8 cellular contexts compared by ENCODE assay signal in genomic region chr17:58344791-58345157, GRCh38. TPM values are rescaled to one million over a fixed set of nuclear protein-coding genes. Genes with fewer than 3 reads are reported as not detected.
DNase-seq lines count a peak whose midpoint lies in the region; ATAC-seq lines count a peak whose summit lies in the region.

No MANE protein-coding gene starts in this region.

- peak overlapping the region; percentile 78 to 98 (median 95) for H3K27ac Mint-ChIP-seq in naive thymus-derived CD8-positive, alpha-beta T cell

- POLR2A ChIA-PET in naive thymus-derived CD8-positive, alpha-beta T cell (lab: Charles Lee), result interaction anchor here (0.6 to 18.6 kb wide), 13 partner anchors 8 to 287 kb away, joined by 3 to 1631 read pairs (median 4); partner anchors contain the start of genes HSF5, RNF43, SUPT4H1 and TSPOAP1

- ATAC-seq in GM19351 (IDR thresholded peaks at IDR 0.05; ENCODE audit: unreplicated experiment), result peak; percentile 52
- peak; percentile 34 for ATAC-seq in HG03097 (IDR thresholded peaks at IDR 0.05; ENCODE audit: low FRiP score, unreplicated experiment)
- peak; percentile 69 to 80 for ATAC-seq in naive thymus-derived CD8-positive, alpha-beta T cell

- H3K4me1 Mint-ChIP-seq in naive thymus-derived CD8-positive, alpha-beta T cell, result peaks cover 37 to 99% (median 93%) of the 10 kb centered on the region in 4 donors

- peaks cover 4 to 67% (median 22%) of the 10 kb centered on the region in 3 donors for H3K36me3 Mint-ChIP-seq in naive thymus-derived CD8-positive, alpha-beta T cell

- peak overlapping the region; percentile 82 to 98 (median 90) for H3K4me3 Mint-ChIP-seq in naive thymus-derived CD8-positive, alpha-beta T cell

- H3K27me3 Mint-ChIP-seq in naive thymus-derived CD8-positive, alpha-beta T cell, result no peaks in the 10 kb centered on the region

- peak; percentile 62 for DNase-seq in activated CD4-positive, alpha-beta T cell treated with anti-CD3 and anti-CD28 coated beads, Interleukin-2, amount 50 U/mL, for 1 hour
- DNase-seq in naive thymus-derived CD8-positive, alpha-beta T cell, result peak in 8 of 10 donors; percentile 52 to 85 (median 70)
- DNase-seq in Kasumi-1 (lab: John Stamatoyannopoulos, UW), result no peak
- DNase-seq in NCI-H1105 (lab: John Stamatoyannopoulos, UW), result no peak
- no peak for DNase-seq in hypothalamus (lab: John Stamatoyannopoulos, UW)
- DNase-seq in NCI-H226, result no peak

- no peaks in the 10 kb centered on the region for H3K9me3 Mint-ChIP-seq in naive thymus-derived CD8-positive, alpha-beta T cell

RNA-seq across cellular contexts. Expression of gene SUPT4H1, which starts 7.2 kb away (rescaled TPM):
- total RNA-seq in naive thymus-derived CD8-positive, alpha-beta T cell, result 10 to 100 TPM; 58.2 to 65.9 TPM
- polyA plus RNA-seq in naive thymus-derived CD8-positive, alpha-beta T cell, result 10 to 100 TPM; 63.7 to 97.4 (median 76.1) TPM

RNA-seq across cellular contexts. Expression of gene TSPOAP1, which starts 16.2 kb away (rescaled TPM):
- 10 to 100 TPM; 15.2 to 15.4 TPM for total RNA-seq in naive thymus-derived CD8-positive, alpha-beta T cell
- 1 to 10 TPM in 2 of 3 donors, under 1 TPM in 1; 0.43 to 1.9 (median 1.5) TPM for polyA plus RNA-seq in naive thymus-derived CD8-positive, alpha-beta T cell

Comparison
In these comparisons a context has a peak if more than half of its experiments do, and no peak if none do; other contexts are left out.
1. DNase-seq: peak in activated CD4-positive, alpha-beta T cell treated with anti-CD3 and anti-CD28 coated beads, Interleukin-2, amount 50 U/mL, for 1 hour (single experiment) and naive thymus-derived CD8-positive, alpha-beta T cell (8 of 10); none in Kasumi-1 (0 of 2), NCI-H1105 (single experiment), hypothalamus (0 of 51) and NCI-H226 (single experiment).
2. Peak in every context shown above with its lines, with median percentiles within 50 percentile points of each other: ATAC-seq.